In genomic region chr10:48632166-48632565, GRCh38 we compare ENCODE assay signal across 22 cellular contexts. TPM values are rescaled to one million over a fixed set of nuclear protein-coding genes. Genes with fewer than 3 reads are reported as not detected.
A peak's percentile ranks its signal among the peaks of the same experiment; 100 is the strongest.
DNase-seq lines count a peak whose midpoint lies in the region; ATAC-seq and TF ChIP-seq lines count a peak whose summit lies in the region.
"Had no signal": no experiment of that assay in that cellular context is flagged by ENCODE, and none has a peak within 500 bp of the region (broad histone marks: within the 10 kb centered on the region; RNA-seq: fewer than 3 reads in every experiment).

No MANE protein-coding gene starts in this region.

- TF ChIP-seq CTCF in cardiac fibroblast (IDR thresholded peaks at IDR 0.05; ENCODE audit: low read depth, low read length) (no peak), fibroblast of villous mesenchyme (IDR thresholded peaks at IDR 0.05; ENCODE audit: insufficient read depth, low read depth, low read length) (no peak)

- DNase-seq in AG08395 (ENCODE audit: low spot score) = peak; percentile 40
- DNase-seq in GM03348 (ENCODE audit: low spot score) = peak; percentile 56
- DNase-seq in cardiac fibroblast (ENCODE audit: low read depth in 2 of 2) = peak; percentile 15 to 33
- DNase-seq in fibroblast of villous mesenchyme (ENCODE audit: low read depth) = peak; percentile 40
- DNase-seq in HCEC 1CT = no peak
- DNase-seq in activated T-cell treated with anti-CD3 and anti-CD28 coated beads for 4 hours = no peak
- DNase-seq: 8988T; Caco-2; CD4-positive, alpha-beta memory T cell; DMS 273 treated with DMSO at 0.1 percent for 48 hours; DMS79 treated with DMSO at 0.1 percent for 48 hours; H7; NCI-H1417; NCI-H1694 treated with DMSO at 0.1 percent for 48 hours; NCI-H2081 treated with DMSO at 0.1 percent for 48 hours; NCI-H2171 treated with DMSO at 0.1 percent for 48 hours; NCI-H526; OCI-M1 had no signal

- H3K4me3 ChIP-seq in cardiac fibroblast (replicated peaks in 1 of 2; ENCODE audit: low read depth in 2 of 2, low read length in 2 of 2) (no peak overlapping the region), fibroblast of villous mesenchyme (ENCODE audit: low read depth, low read length) (no peak overlapping the region)
- H3K4me3 ChIP-seq: BLaER1, SJSA1 had no signal

- ATAC-seq in HG02588 (IDR thresholded peaks at IDR 0.05; ENCODE audit: unreplicated experiment) = no peak

RNA-seq across cellular contexts. Expression of gene ARHGAP22, which starts 27.3 kb away (rescaled TPM):
- 22.9 and 31.6 TPM in 2 replicates for total RNA-seq in fibroblast of villous mesenchyme
- total RNA-seq: T-helper 1 cell treated with Interleukin-12 subunit alpha and Interleukin-12 subunit beta and Interleukin-4 antibody, amounts not matched to agents 30 ng/mL and 1 ng/mL, for 36 hours had no signal

RNA-seq across cellular contexts. Expression of gene WDFY4, which starts 52.5 kb away (rescaled TPM):
- total RNA-seq in fibroblast of villous mesenchyme = not detected in 2 replicates
- total RNA-seq: Caco-2, H7 had no signal

Comparison
In these comparisons a context has a peak if more than half of its experiments do, and no peak if none do; other contexts are left out.
1. DNase-seq: peak in AG08395 (single experiment), GM03348 (single experiment), cardiac fibroblast (2 of 2) and fibroblast of villous mesenchyme (single experiment); none in HCEC 1CT (single experiment) and activated T-cell treated with anti-CD3 and anti-CD28 coated beads for 4 hours (single experiment).